Comparison of ENCODE assay signal across 8 cellular contexts in genomic region chr19:54464624-54465266, GRCh38. TPM values are rescaled to one million over a fixed set of nuclear protein-coding genes. Genes with fewer than 3 reads are reported as not detected.
DNase-seq lines count a peak whose midpoint lies in the region; ATAC-seq and TF ChIP-seq lines count a peak whose summit lies in the region.

No MANE protein-coding gene starts in this region.

- CTCF ChIA-PET in PC-3 (lab: Charles Lee), result no interaction called here

- H3F3A ChIP-seq in PC-3 (ENCODE audit: low read length, unreplicated experiment), result no peaks in the 10 kb centered on the region

- peak overlapping the region; percentile 87 for H3K27ac ChIP-seq in PC-3 (ENCODE audit: low read length)
- peak overlapping the region; percentile 96 for H3K27ac ChIP-seq in fibroblast of lung (ENCODE audit: insufficient read depth, low read length)

- no peaks in the 10 kb centered on the region for H3K9me2 ChIP-seq in PC-3 (replicated peaks; ENCODE audit: low read length)

- peaks cover 16% of the 10 kb centered on the region; the same call in 1 of the 2 replicates for H3K36me3 ChIP-seq in PC-3 (ENCODE audit: low read depth, low read length)
- H3K36me3 ChIP-seq in fibroblast of lung (ENCODE audit: control insufficient read depth, insufficient read depth, low read length), result peaks cover 19% of the 10 kb centered on the region

- H3K4me3 Mint-ChIP-seq in activated T-helper 1 cell treated with anti-CD3 and anti-CD28 coated beads, Interleukin-12 subunit alpha, Interleukin-12 subunit beta, Interleukin-2, Interleukin-4 antibody, amounts not matched to agents 30 ng/mL and 10 ng/mL and 1 ng/mL, durations not matched to agents 14 hours and 24 hours and 36 hours, result peak overlapping the region; percentile 84
- peak overlapping the region; percentile 79 to 94 (median 90) for H3K4me3 Mint-ChIP-seq in naive B cell

- intact Hi-C loops in PC-3 (cut with micrococcal nuclease), result no loop called here
- intact Hi-C loops in activated T-helper 1 cell treated with anti-CD3 and anti-CD28 coated beads, Interleukin-12 subunit alpha, Interleukin-12 subunit beta, Interleukin-2, Interleukin-4 antibody, amounts not matched to agents 30 ng/mL and 10 ng/mL and 1 ng/mL, durations not matched to agents 14 hours and 24 hours and 36 hours (cut with micrococcal nuclease), result loop anchor here (1.0 to 10.0 kb wide), 12 partner anchors 9 to 1676 kb away; partner anchors contain the start of genes CCDC106, CDC42EP5, FIZ1 and KMT5C

- H3K36me3 Mint-ChIP-seq in activated T-helper 1 cell treated with anti-CD3 and anti-CD28 coated beads, Interleukin-12 subunit alpha, Interleukin-12 subunit beta, Interleukin-2, Interleukin-4 antibody, amounts not matched to agents 30 ng/mL and 10 ng/mL and 1 ng/mL, durations not matched to agents 14 hours and 24 hours and 36 hours (ENCODE audit: low read depth), result peaks cover 11% of the 10 kb centered on the region
- H3K36me3 Mint-ChIP-seq in naive B cell, result no peaks in the 10 kb centered on the region

- peaks cover 27% of the 10 kb centered on the region for H3K79me2 ChIP-seq in PC-3 (ENCODE audit: low read length)
- H3K79me2 ChIP-seq in fibroblast of lung (ENCODE audit: control insufficient read depth, insufficient read depth, low read length), result peaks cover 12% of the 10 kb centered on the region

- H3K4me1 ChIP-seq in PC-3 (ENCODE audit: insufficient read depth, low read length) (peaks cover 16% of the 10 kb centered on the region), fibroblast of lung (ENCODE audit: control insufficient read depth, extremely low read depth, insufficient read depth, low read length) (peaks cover 22% of the 10 kb centered on the region)

- H2AFZ ChIP-seq in PC-3 (ENCODE audit: low read length) (peak overlapping the region; percentile 91), fibroblast of lung (ENCODE audit: low read length) (peak overlapping the region; percentile 31)

- H3K9me3 Mint-ChIP-seq in activated T-helper 1 cell treated with anti-CD3 and anti-CD28 coated beads, Interleukin-12 subunit alpha, Interleukin-12 subunit beta, Interleukin-2, Interleukin-4 antibody, amounts not matched to agents 30 ng/mL and 10 ng/mL and 1 ng/mL, durations not matched to agents 14 hours and 24 hours and 36 hours, result no peaks in the 10 kb centered on the region
- peaks cover 0 to 7% (median 4%) of the 10 kb centered on the region in 7 donors for H3K9me3 Mint-ChIP-seq in naive B cell

- DNase-seq in D341Med (ENCODE audit: low spot score) (peak; percentile 93), PC-3 (peak; percentile 93), fibroblast of lung (ENCODE audit: low read depth in 2 of 2) (peak; percentile 81 to 87), naive B cell (peak; percentile 71)
- peak; percentile 79 for DNase-seq in activated T-helper 1 cell treated with anti-CD3 and anti-CD28 coated beads, Interleukin-12 subunit alpha, Interleukin-12 subunit beta, Interleukin-2, Interleukin-4 antibody, amounts not matched to agents 30 ng/mL and 10 ng/mL and 1 ng/mL, durations not matched to agents 14 hours and 24 hours and 36 hours (ENCODE audit: low spot score)
- peak in 4 of 6 experiments; percentile 9 to 64 (median 58) for DNase-seq in stimulated activated naive CD4-positive, alpha-beta T cell (lab: John Stamatoyannopoulos, UW)

- POLR2A ChIA-PET in PC-3 (lab: Charles Lee; ENCODE audit: unreplicated experiment), result no interaction called here

- peaks cover 4% of the 10 kb centered on the region; the same call in 1 of the 2 replicates for H4K20me1 ChIP-seq in PC-3 (ENCODE audit: low read length)
- no peaks in the 10 kb centered on the region for H4K20me1 ChIP-seq in fibroblast of lung (ENCODE audit: control insufficient read depth, extremely low read depth, insufficient read depth, low read length)

- H3K9ac ChIP-seq in PC-3 (ENCODE audit: low read length), result peak overlapping the region; percentile 76
- H3K9ac ChIP-seq in fibroblast of lung (ENCODE audit: insufficient read depth, low read length), result peak overlapping the region; percentile 38

- TF ChIP-seq CTCF in PC-3 (conservative IDR thresholded peaks at IDR 0.05; ENCODE audit: low read depth, low read length) (no peak), fibroblast of lung (conservative IDR thresholded peaks at IDR 0.05 in 1 of 2, IDR thresholded peaks at IDR 0.05 in 1 of 2; ENCODE audit: low read depth in 1 of 2, low read length in 2 of 2) (no peak)

- H3K9me3 ChIP-seq in PC-3 (ENCODE audit: low read length), result no peaks in the 10 kb centered on the region
- H3K9me3 ChIP-seq in fibroblast of lung (ENCODE audit: control insufficient read depth, insufficient read depth, low read depth, low read length), result no peaks in the 10 kb centered on the region

- ATAC-seq in GM19463 (IDR thresholded peaks at IDR 0.05; ENCODE audit: unreplicated experiment) (peak; percentile 52), HG03571 (IDR thresholded peaks at IDR 0.05; ENCODE audit: unreplicated experiment) (peak; percentile 43), PC-3 (peak; percentile 56), naive B cell (ENCODE audit: low read depth in 2 of 2) (peak; percentile 21 to 23)

- H3K4me2 ChIP-seq in PC-3 (ENCODE audit: low read length) (peak overlapping the region; percentile 91), fibroblast of lung (ENCODE audit: extremely low read depth, insufficient read depth, low read length) (peak overlapping the region; percentile 83)

- peak overlapping the region; percentile 89 for H3K27ac Mint-ChIP-seq in activated T-helper 1 cell treated with anti-CD3 and anti-CD28 coated beads, Interleukin-12 subunit alpha, Interleukin-12 subunit beta, Interleukin-2, Interleukin-4 antibody, amounts not matched to agents 30 ng/mL and 10 ng/mL and 1 ng/mL, durations not matched to agents 14 hours and 24 hours and 36 hours
- peak overlapping the region; percentile 91 to 99 (median 97) for H3K27ac Mint-ChIP-seq in naive B cell

- peaks cover 32% of the 10 kb centered on the region for H3K27me3 Mint-ChIP-seq in activated T-helper 1 cell treated with anti-CD3 and anti-CD28 coated beads, Interleukin-12 subunit alpha, Interleukin-12 subunit beta, Interleukin-2, Interleukin-4 antibody, amounts not matched to agents 30 ng/mL and 10 ng/mL and 1 ng/mL, durations not matched to agents 14 hours and 24 hours and 36 hours (ENCODE audit: insufficient read depth)
- H3K27me3 Mint-ChIP-seq in naive B cell, result peaks cover 10 to 18% (median 14%) of the 10 kb centered on the region in 3 donors

- peak overlapping the region; percentile 75 for H3K4me3 ChIP-seq in PC-3 (ENCODE audit: low read length)
- H3K4me3 ChIP-seq in fibroblast of lung (replicated peaks in 1 of 4; ENCODE audit: control extremely low read depth in 1 of 4, insufficient read depth in 1 of 4, low read depth in 3 of 4, low read length in 4 of 4), result peak overlapping the region; percentile 37 to 69 (median 58)

- no TSS peak for BruUV-seq in PC-3 (replicated peaks; lab: Mats Ljungman, UMichigan)

- H3K27me3 ChIP-seq in PC-3 (ENCODE audit: low read length), result peaks cover 5% of the 10 kb centered on the region
- no peaks in the 10 kb centered on the region for H3K27me3 ChIP-seq in fibroblast of lung (ENCODE audit: control insufficient read depth, insufficient read depth, low read length)

- H3K4me1 Mint-ChIP-seq in activated T-helper 1 cell treated with anti-CD3 and anti-CD28 coated beads, Interleukin-12 subunit alpha, Interleukin-12 subunit beta, Interleukin-2, Interleukin-4 antibody, amounts not matched to agents 30 ng/mL and 10 ng/mL and 1 ng/mL, durations not matched to agents 14 hours and 24 hours and 36 hours (ENCODE audit: low read depth), result peaks cover 13% of the 10 kb centered on the region
- H3K4me1 Mint-ChIP-seq in naive B cell, result peaks cover 17 to 29% (median 21%) of the 10 kb centered on the region in 3 donors

RNA-seq across cellular contexts. Expression of gene LENG9, which starts 1.2 kb away (rescaled TPM):
- total RNA-seq in PC-3 (2014; rRNA removed) (7.1 and 12.6 TPM in 2 replicates), fibroblast of lung (14.6 and 16.7 TPM in 2 replicates)
- total RNA-seq in activated T-helper 1 cell treated with anti-CD3 and anti-CD28 coated beads, Interleukin-12 subunit alpha, Interleukin-12 subunit beta, Interleukin-2, Interleukin-4 antibody, amounts not matched to agents 30 ng/mL and 10 ng/mL and 1 ng/mL, durations not matched to agents 14 hours and 24 hours and 36 hours, result 8.4 and 11.5 TPM in 2 replicates
- polyA plus RNA-seq in fibroblast of lung (0.46 and 0.84 TPM in 2 replicates), naive B cell (ENCODE audit: low read depth in 6 of 6) (under 1 TPM in 5 of 6 donors, not detected in 1; 0.20 to 0.62 (median 0.31) TPM)
- polyA plus RNA-seq in fibroblast of lung (2012), result 1.7 and 3.1 TPM in 2 replicates
- 0.70 and 2.3 TPM in 2 replicates for polyA minus RNA-seq in fibroblast of lung (ENCODE audit: low replicate concordance)

RNA-seq across cellular contexts. Expression of gene CDC42EP5, which starts 8.4 kb away (rescaled TPM):
- 0.73 and 1.4 TPM in 2 replicates for total RNA-seq in PC-3 (2014; rRNA removed)
- total RNA-seq in activated T-helper 1 cell treated with anti-CD3 and anti-CD28 coated beads, Interleukin-12 subunit alpha, Interleukin-12 subunit beta, Interleukin-2, Interleukin-4 antibody, amounts not matched to agents 30 ng/mL and 10 ng/mL and 1 ng/mL, durations not matched to agents 14 hours and 24 hours and 36 hours, result not detected in 2 replicates
- total RNA-seq in fibroblast of lung, result 14.7 and 15.9 TPM in 2 replicates
- polyA plus RNA-seq in fibroblast of lung, result 3.4 and 7.2 TPM in 2 replicates
- polyA plus RNA-seq in fibroblast of lung (2012), result 13.6 and 21.8 TPM in 2 replicates
- 0.85 and 1.5 TPM in 2 replicates for polyA minus RNA-seq in fibroblast of lung (ENCODE audit: low replicate concordance)
- not detected for polyA plus RNA-seq in naive B cell (ENCODE audit: low read depth in 6 of 6)

RNA-seq across cellular contexts. Expression of gene LENG8, which starts 15.7 kb away (rescaled TPM):
- total RNA-seq in PC-3 (2014; rRNA removed), result 55.5 and 65.8 TPM in 2 replicates
- total RNA-seq in activated T-helper 1 cell treated with anti-CD3 and anti-CD28 coated beads, Interleukin-12 subunit alpha, Interleukin-12 subunit beta, Interleukin-2, Interleukin-4 antibody, amounts not matched to agents 30 ng/mL and 10 ng/mL and 1 ng/mL, durations not matched to agents 14 hours and 24 hours and 36 hours, result 192 and 193 TPM in 2 replicates
- 20.8 and 32.4 TPM in 2 replicates for total RNA-seq in fibroblast of lung
- 11.0 and 12.7 TPM in 2 replicates for polyA plus RNA-seq in fibroblast of lung
- 25.3 and 31.6 TPM in 2 replicates for polyA plus RNA-seq in fibroblast of lung (2012)
- polyA minus RNA-seq in fibroblast of lung (ENCODE audit: low replicate concordance), result 33.7 and 47.3 TPM in 2 replicates
- 10 to 100 TPM in 2 of 6 donors, 1 to 10 TPM in 4; 4.0 to 17.4 (median 8.6) TPM for polyA plus RNA-seq in naive B cell (ENCODE audit: low read depth in 6 of 6)

RNA-seq across cellular contexts. Expression of gene LAIR2, which starts 37.9 kb away (rescaled TPM):
- total RNA-seq in PC-3 (2014; rRNA removed) (not detected in 2 replicates), fibroblast of lung (not detected in 2 replicates)
- total RNA-seq in activated T-helper 1 cell treated with anti-CD3 and anti-CD28 coated beads, Interleukin-12 subunit alpha, Interleukin-12 subunit beta, Interleukin-2, Interleukin-4 antibody, amounts not matched to agents 30 ng/mL and 10 ng/mL and 1 ng/mL, durations not matched to agents 14 hours and 24 hours and 36 hours, result 45.7 and 49.1 TPM in 2 replicates
- polyA plus RNA-seq in fibroblast of lung (not detected in 2 replicates), naive B cell (ENCODE audit: low read depth in 6 of 6) (under 1 TPM in 3 of 6 donors, not detected in 3; 0.55 to 0.93 (median 0.66) TPM)
- polyA plus RNA-seq in fibroblast of lung (2012), result not detected in 2 replicates
- polyA minus RNA-seq in fibroblast of lung (ENCODE audit: low replicate concordance), result not detected in 2 replicates

RNA-seq across cellular contexts. Expression of gene TTYH1, which starts 49.5 kb away (rescaled TPM):
- total RNA-seq in PC-3 (2014; rRNA removed) (1.1 and 3.7 TPM in 2 replicates), fibroblast of lung (not detected in 2 replicates)
- 0.49 and 0.59 TPM in 2 replicates for total RNA-seq in activated T-helper 1 cell treated with anti-CD3 and anti-CD28 coated beads, Interleukin-12 subunit alpha, Interleukin-12 subunit beta, Interleukin-2, Interleukin-4 antibody, amounts not matched to agents 30 ng/mL and 10 ng/mL and 1 ng/mL, durations not matched to agents 14 hours and 24 hours and 36 hours
- polyA plus RNA-seq in fibroblast of lung (not detected in 2 replicates), naive B cell (ENCODE audit: low read depth in 6 of 6) (under 1 TPM in 3 of 6 donors, not detected in 3; 0.06 to 0.09 (median 0.08) TPM)
- 0.12 TPM in 1 of 2 replicates, not detected in the other for polyA plus RNA-seq in fibroblast of lung (2012)
- not detected in 2 replicates for polyA minus RNA-seq in fibroblast of lung (ENCODE audit: low replicate concordance)

Comparison
In these comparisons a context has a peak if more than half of its experiments do, and no peak if none do; other contexts are left out.
1. Peak in every context shown above with its lines: DNase-seq, ATAC-seq, H3K4me3 ChIP-seq and H3K27ac ChIP-seq.